8 cellular contexts compared by ENCODE assay signal in the genomic region with DNA sequence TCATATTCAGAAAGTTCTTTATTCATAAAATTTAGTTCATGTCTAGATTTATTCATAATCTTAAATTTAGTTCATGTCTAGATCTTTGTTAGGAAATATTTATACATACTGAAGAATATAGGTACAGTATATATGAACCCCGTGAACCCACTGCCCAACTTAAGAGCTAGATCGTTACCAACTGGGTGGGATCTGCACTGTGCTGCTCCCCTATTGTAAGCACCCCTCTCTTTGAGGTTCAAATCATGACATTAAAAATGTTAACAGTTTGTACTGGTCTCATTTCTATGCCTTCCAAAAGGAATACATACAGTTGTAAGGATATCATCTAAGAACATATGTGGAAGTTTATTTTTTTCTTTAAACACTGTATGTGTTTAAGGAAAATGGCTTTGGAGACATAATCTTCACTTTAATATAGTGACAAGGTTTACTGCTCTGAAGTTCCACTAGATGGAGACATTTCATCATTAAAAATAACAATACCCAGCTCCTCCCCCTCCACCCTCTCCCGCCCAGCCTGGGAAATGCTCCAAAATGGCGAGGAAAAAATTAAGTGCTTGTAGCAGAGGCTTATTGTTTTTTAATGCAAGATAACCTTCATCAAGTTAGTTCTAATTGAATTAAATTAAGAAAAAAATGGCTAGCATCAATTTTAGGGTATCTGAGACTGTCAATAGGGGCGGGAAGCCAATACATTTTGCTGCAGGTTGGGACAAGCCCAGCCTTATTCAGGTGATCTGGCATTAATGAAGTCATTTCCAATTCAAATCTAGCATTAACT.
A peak's percentile ranks its signal among the peaks of the same experiment; 100 is the strongest.
DNase-seq lines count a peak whose midpoint lies in the region; ATAC-seq and TF ChIP-seq lines count a peak whose summit lies in the region.

No MANE protein-coding gene starts in this region.

- no peaks in the 10 kb centered on the region for H3K9me3 Mint-ChIP-seq in T-cell

- H3K9ac ChIP-seq in skeletal muscle tissue (ENCODE audit: low read depth in 1 of 3, low read length in 3 of 3) = peak overlapping the region in 2 of 3 donors; percentile 51 to 52

- H3K27me3 ChIP-seq in skeletal muscle tissue (ENCODE audit: control insufficient read depth in 3 of 3, insufficient read depth in 3 of 3, low read length in 3 of 3) = no peaks in the 10 kb centered on the region

- peaks cover 50 to 70% (median 53%) of the 10 kb centered on the region in 3 donors for H3K4me1 Mint-ChIP-seq in T-cell

- no peak overlapping the region for H3K27ac ChIP-seq in skeletal muscle tissue (ENCODE audit: low read depth, low read length)

- in situ Hi-C loops in astrocyte of the spinal cord (cut with HindIII; ENCODE audit: low sequenced_read_pairs) = no loop called here

- H3K36me3 Mint-ChIP-seq in T-cell = peaks cover 66% of the 10 kb centered on the region

- peak overlapping the region; percentile 81 to 87 for H3K27ac Mint-ChIP-seq in T-cell

- POLR2A ChIA-PET in T-cell (lab: Charles Lee) = interaction anchor here (0.5 to 1.4 kb wide), 7 partner anchors 10 to 334 kb away, joined by 3 to 15 read pairs (median 4); no protein-coding TSS in a partner anchor

- CTCF ChIA-PET in T-cell (lab: Charles Lee) = interaction anchor here (0.6 to 3.0 kb wide), 50 partner anchors 12 to 454 kb away, joined by 3 to 54 read pairs (median 4); partner anchors contain the start of genes FAM229B (in 1 of the 2), FYN (in 1 of the 2) and TUBE1 (in 1 of the 2)

- H3K36me3 ChIP-seq in skeletal muscle tissue (ENCODE audit: control insufficient read depth in 3 of 3, insufficient read depth in 3 of 3, low read length in 3 of 3) = no peaks in the 10 kb centered on the region

- H3K9me3 ChIP-seq in skeletal muscle tissue (ENCODE audit: control insufficient read depth in 3 of 3, low read length in 3 of 3) = no peaks in the 10 kb centered on the region

- TF ChIP-seq CTCF in astrocyte of the spinal cord (IDR thresholded peaks at IDR 0.05; ENCODE audit: low read depth, low read length) = peak; percentile 44

- peaks cover 22 to 29% (median 28%) of the 10 kb centered on the region in 3 donors for H3K4me1 ChIP-seq in skeletal muscle tissue (ENCODE audit: control insufficient read depth in 3 of 3, insufficient read depth in 3 of 3, low read length in 3 of 3)

- ATAC-seq in HG02642 (IDR thresholded peaks at IDR 0.05; ENCODE audit: poor library complexity, unreplicated experiment) (peak; percentile 83), T-cell (replicated peaks in 1 of 4) (peak; percentile 81 to 86 (median 83))

- no peak overlapping the region for H3K4me3 ChIP-seq in astrocyte of the spinal cord (ENCODE audit: low read depth, low read length)
- peak overlapping the region; percentile 42 to 66 (median 64) for H3K4me3 ChIP-seq in skeletal muscle tissue (ENCODE audit: low read length in 3 of 3)

- no peaks in the 10 kb centered on the region for H3K27me3 Mint-ChIP-seq in T-cell

- peak overlapping the region in 1 of 3 donors; percentile 30 for H3K4me3 Mint-ChIP-seq in T-cell

- peak in 3 of 4 experiments; percentile 10 to 15 (median 12) for DNase-seq in activated CD4-positive, CD25-positive, alpha-beta regulatory T cell (lab: John Stamatoyannopoulos, UW)
- DNase-seq in activated CD4-positive, CD25-positive, alpha-beta regulatory T cell treated with anti-CD3 and anti-CD28 coated beads, Interleukin-2, amount 50 U/mL, for 72 hours = no peak
- peak; percentile 85 for DNase-seq in NCI-H1105 (lab: John Stamatoyannopoulos, UW)
- peak in 33 of 34 experiments; percentile 14 to 67 (median 53) for DNase-seq in T-cell
- peak; percentile 87 for DNase-seq in astrocyte of the spinal cord (ENCODE audit: low read depth, low spot score)
- peak; percentile 68 to 89 for DNase-seq in hippocampal formation (lab: John Stamatoyannopoulos, UW)
